Comparison of ENCODE assay signal across 21 cellular contexts in the genomic region with DNA sequence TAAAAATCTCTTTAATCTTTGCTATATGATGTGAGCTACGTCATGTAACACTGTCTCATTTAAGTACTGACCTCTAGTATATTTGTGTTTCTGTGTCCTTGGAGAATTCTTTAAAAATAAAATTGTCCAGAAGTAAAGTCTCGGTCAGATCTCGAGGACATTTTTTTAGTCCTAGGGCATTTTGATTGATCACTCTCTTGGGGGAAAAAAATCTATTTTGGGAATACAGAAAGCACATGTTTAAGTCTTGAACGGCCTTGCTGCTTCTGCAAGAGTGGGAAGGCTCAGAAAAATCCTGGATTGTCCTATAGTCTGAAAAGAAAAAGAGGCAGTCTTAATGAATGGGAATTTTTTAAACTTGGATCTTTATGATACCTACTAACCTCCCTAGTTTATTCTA.
DNase-seq lines count a peak whose midpoint lies in the region; ATAC-seq, FAIRE-seq and TF ChIP-seq lines count a peak whose summit lies in the region.
"Had no signal": no experiment of that assay in that cellular context is flagged by ENCODE, and none has a peak within 500 bp of the region (broad histone marks: within the 10 kb centered on the region; RNA-seq: fewer than 3 reads in every experiment).

No MANE protein-coding gene starts in this region.

- 65 to 86% (median 83%) methylated on average over 4 of the region's 4 CpGs for WGBS in small intestine, 3 donors

- peaks cover 10% of the 10 kb centered on the region for H3K4me1 Mint-ChIP-seq in chondrocyte (ENCODE audit: low read depth)
- H3K4me1 Mint-ChIP-seq in osteocyte (ENCODE audit: unreplicated experiment) = peaks cover 5% of the 10 kb centered on the region
- no peaks in the 10 kb centered on the region for H3K4me1 Mint-ChIP-seq in stimulated activated naive CD8-positive, alpha-beta T cell treated with anti-CD3 and anti-CD28 coated beads, Interleukin-15, amount 100 ng/mL, for 72 hours

- H3K4me3 Mint-ChIP-seq in chondrocyte (ENCODE audit: unreplicated experiment) (no peak overlapping the region), osteocyte (ENCODE audit: unreplicated experiment) (no peak overlapping the region)
- no peak overlapping the region for H3K4me3 Mint-ChIP-seq in stimulated activated naive CD8-positive, alpha-beta T cell treated with anti-CD3 and anti-CD28 coated beads, Interleukin-15, amount 100 ng/mL, for 72 hours
- H3K4me3 Mint-ChIP-seq: CD4-positive, alpha-beta T cell had no signal

- ATAC-seq in Panc1 = no peak
- ATAC-seq in stimulated activated naive CD8-positive, alpha-beta T cell treated with anti-CD3 and anti-CD28 coated beads, Interleukin-15, amount 100 ng/mL, for 72 hours = no peak

- POLR2A ChIA-PET in Panc1 (lab: Charles Lee) = no interaction called here

- CTCF ChIA-PET in Panc1 (lab: Charles Lee) = no interaction called here

- H3K9me3 ChIP-seq in Panc1 (ENCODE audit: control insufficient read depth, insufficient read depth, low read depth, low read length) (no peaks in the 10 kb centered on the region), small intestine (ENCODE audit: control insufficient read depth, low read depth) (no peaks in the 10 kb centered on the region)
- H3K9me3 ChIP-seq: Caco-2 had no signal

- TF ChIP-seq CTCF in Panc1 (IDR thresholded peaks at IDR 0.05) (no peak), chondrocyte (IDR thresholded peaks at IDR 0.05) (no peak), osteocyte (IDR thresholded peaks at IDR 0.05) (no peak)

- H3K27ac Mint-ChIP-seq in chondrocyte (ENCODE audit: unreplicated experiment) (peak overlapping the region; percentile 39), osteocyte (ENCODE audit: unreplicated experiment) (peak overlapping the region; percentile 46)
- no peak overlapping the region for H3K27ac Mint-ChIP-seq in stimulated activated naive CD8-positive, alpha-beta T cell treated with anti-CD3 and anti-CD28 coated beads, Interleukin-15, amount 100 ng/mL, for 72 hours
- H3K27ac Mint-ChIP-seq: CD4-positive, alpha-beta T cell had no signal

- H3K4me3 ChIP-seq in Panc1 (ENCODE audit: low read depth in 2 of 2, low read length in 2 of 2) (no peak overlapping the region), small intestine (ENCODE audit: low read depth in 1 of 2, low read length in 2 of 2) (no peak overlapping the region)
- H3K4me3 ChIP-seq: GM23248 had no signal

- H3K9me3 Mint-ChIP-seq in chondrocyte (ENCODE audit: low read depth) (no peaks in the 10 kb centered on the region), osteocyte (ENCODE audit: unreplicated experiment) (no peaks in the 10 kb centered on the region)
- no peaks in the 10 kb centered on the region for H3K9me3 Mint-ChIP-seq in stimulated activated naive CD8-positive, alpha-beta T cell treated with anti-CD3 and anti-CD28 coated beads, Interleukin-15, amount 100 ng/mL, for 72 hours
- H3K9me3 Mint-ChIP-seq: CD4-positive, alpha-beta T cell had no signal

- H3K36me3 ChIP-seq in Panc1 (ENCODE audit: control insufficient read depth, insufficient read depth, low read length) (peaks cover 8% of the 10 kb centered on the region; the same call in 1 of the 2 replicates), small intestine (ENCODE audit: control insufficient read depth in 2 of 2, insufficient read depth in 2 of 2, low read length in 2 of 2) (peaks cover 0 to 5% of the 10 kb centered on the region in 2 donors)

- H3K36me3 Mint-ChIP-seq in chondrocyte (ENCODE audit: low read depth) = peaks cover 15% of the 10 kb centered on the region
- peaks cover 46% of the 10 kb centered on the region for H3K36me3 Mint-ChIP-seq in osteocyte (ENCODE audit: unreplicated experiment)

- TSS peak; percentile 9 for BruUV-seq in Panc1 (replicated peaks; lab: Mats Ljungman, UMichigan)

- H3K27me3 Mint-ChIP-seq in chondrocyte (ENCODE audit: low read depth) = no peaks in the 10 kb centered on the region
- no peaks in the 10 kb centered on the region for H3K27me3 Mint-ChIP-seq in osteocyte (ENCODE audit: unreplicated experiment)
- no peaks in the 10 kb centered on the region for H3K27me3 Mint-ChIP-seq in stimulated activated naive CD8-positive, alpha-beta T cell treated with anti-CD3 and anti-CD28 coated beads, Interleukin-15, amount 100 ng/mL, for 72 hours
- H3K27me3 Mint-ChIP-seq: CD4-positive, alpha-beta T cell had no signal

- DNase-seq in Panc1 (ENCODE audit: low read depth, low spot score) (no peak), chondrocyte (ENCODE audit: low spot score) (no peak), fibroblast of peridontal ligament (ENCODE audit: extremely low read depth) (peak; percentile 8), osteocyte (ENCODE audit: extremely low spot score, unreplicated experiment) (no peak), small intestine (no peak)
- DNase-seq in activated effector memory CD4-positive, alpha-beta T cell treated with Interleukin-2 at 50 U/mL for 16 hours = no peak
- DNase-seq in stimulated activated naive CD8-positive, alpha-beta T cell treated with anti-CD3 and anti-CD28 coated beads, Interleukin-15, amount 100 ng/mL, for 72 hours = no peak
- no peak for DNase-seq in stimulated activated CD4-positive, alpha-beta T cell treated with anti-CD3 and anti-CD28 coated beads, Interleukin-15, amount 100 ng/mL, for 24 hours
- DNase-seq: ACHN; AML-193; Caco-2; CD4-positive, alpha-beta T cell; GM23248; HCEC 1CT; IMR-90 had no signal

- H3K4me1 ChIP-seq in Panc1 (ENCODE audit: control insufficient read depth, insufficient read depth, low read length) (no peaks in the 10 kb centered on the region), small intestine (ENCODE audit: control insufficient read depth in 2 of 2, insufficient read depth in 1 of 2, low read depth in 1 of 2, low read length in 1 of 2) (no peaks in the 10 kb centered on the region)
- H3K4me1 ChIP-seq: Caco-2 had no signal

- intact Hi-C loops in Panc1 (cut with micrococcal nuclease; ENCODE audit: unreplicated experiment) = no loop called here

- in situ Hi-C loops in Panc1 (cut with HindIII; ENCODE audit: low pct_unique_long_range_greater_than_20kb, low sequenced_read_pairs) = no loop called here

- no peaks in the 10 kb centered on the region for H3K27me3 ChIP-seq in Panc1 (ENCODE audit: control insufficient read depth, insufficient read depth, low read length)
- H3K27me3 ChIP-seq in small intestine (ENCODE audit: control insufficient read depth in 2 of 2, insufficient read depth in 2 of 2, low read length in 2 of 2) = no peaks in the 10 kb centered on the region

- no peak overlapping the region for H3K27ac ChIP-seq in Panc1 (ENCODE audit: low read length)
- no peak overlapping the region for H3K27ac ChIP-seq in small intestine (ENCODE audit: low read depth in 1 of 2, low read length in 1 of 2)
- H3K27ac ChIP-seq: C4-2B, GM23248 had no signal

- no peak for FAIRE-seq in small intestine (lab: Jason Lieb, UNC)
- FAIRE-seq: D721Med, G401.6, GM12891, H54, HTR-8/SVneo had no signal

Comparison
In these comparisons a context has a peak if more than half of its experiments do, and no peak if none do; other contexts are left out.
1. H3K27ac Mint-ChIP-seq: peak in chondrocyte (single experiment) and osteocyte (single experiment); none in stimulated activated naive CD8-positive, alpha-beta T cell treated with anti-CD3 and anti-CD28 coated beads, Interleukin-15, amount 100 ng/mL, for 72 hours (0 of 2).